Comparison of ENCODE assay signal across 27 cellular contexts in genomic region chr20:64229537-64230061, GRCh38. TPM values are rescaled to one million over a fixed set of nuclear protein-coding genes. Genes with fewer than 3 reads are reported as not detected.
DNase-seq lines count a peak whose midpoint lies in the region; ATAC-seq and TF ChIP-seq lines count a peak whose summit lies in the region.
"Had no signal": no experiment of that assay in that cellular context is flagged by ENCODE, and none has a peak within 500 bp of the region (broad histone marks: within the 10 kb centered on the region; RNA-seq: fewer than 3 reads in every experiment).

No MANE protein-coding gene starts in this region.

- no peak overlapping the region for H2BK5ac ChIP-seq in mesenchymal stem cell (ENCODE audit: low read depth, low read length, poor library complexity, severe bottlenecking)

- H4K8ac ChIP-seq in mesenchymal stem cell (ENCODE audit: low read length), result no peak overlapping the region

- POLR2A ChIA-PET in BJ (lab: Charles Lee), result no interaction called here
- POLR2A ChIA-PET in HEK293 (lab: Yijun Ruan, JAX), result no interaction called here

- no peak overlapping the region for H3K4me2 ChIP-seq in mesenchymal stem cell (ENCODE audit: low read length, poor library complexity, severe bottlenecking)

- H3K4me3 ChIP-seq in BJ (ENCODE audit: low read depth, low read length), result no peak overlapping the region
- no peak overlapping the region for H3K4me3 ChIP-seq in HEK293 (ENCODE audit: low read depth, low read length)
- no peak overlapping the region for H3K4me3 ChIP-seq in epithelial cell of esophagus (ENCODE audit: low read length)
- no peak overlapping the region for H3K4me3 ChIP-seq in mesenchymal stem cell (ENCODE audit: insufficient read depth in 1 of 2, low read depth in 1 of 2, low read length in 2 of 2)
- H3K4me3 ChIP-seq: K562, MG63, right lobe of liver, tibial artery had no signal

- no peak overlapping the region for H2BK12ac ChIP-seq in mesenchymal stem cell (ENCODE audit: low read length in 2 of 2)

- H3K4ac ChIP-seq in mesenchymal stem cell (ENCODE audit: low read depth in 1 of 2, low read length in 2 of 2), result no peak overlapping the region

- peak; percentile 14 for DNase-seq in BJ (ENCODE audit: low read depth)
- DNase-seq in epithelial cell of esophagus (ENCODE audit: low read depth), result peak; percentile 56
- DNase-seq in mesenchymal stem cell, result no peak
- DNase-seq in NCI-H526 (lab: John Stamatoyannopoulos, UW), result no peak
- DNase-seq in NCI-H1092 treated with DMSO at 0.1 percent for 48 hours (lab: John Stamatoyannopoulos, UW), result no peak
- DNase-seq: ACHN; activated CD4-positive, alpha-beta T cell treated with anti-CD3 and anti-CD28 coated beads for 48 hours; activated T-cell treated with anti-CD3 and anti-CD28 coated beads for 4 hours; amygdala; BE2C; effector memory CD4-positive, alpha-beta T cell; erythroblast; GDM1; H9; MG63; NCI-H2029; NCI-H524; stimulated activated CD4-positive, alpha-beta T cell treated with anti-CD3 and anti-CD28 coated beads, Interleukin-12 subunit alpha, Interleukin-12 subunit beta, amount 100 ng/mL, for 4 hours; stimulated activated CD4-positive, alpha-beta T cell treated with anti-CD3 and anti-CD28 coated beads, Interleukin-4, amount 100 ng/mL, for 24 hours; T1000; tibial artery had no signal

- no peak overlapping the region for H2AFZ ChIP-seq in mesenchymal stem cell (ENCODE audit: low read depth, low read length)

- H3K9me3 ChIP-seq in HEK293 (ENCODE audit: control insufficient read depth, insufficient read depth, low read depth, low read length) (no peaks in the 10 kb centered on the region), mesenchymal stem cell (ENCODE audit: control insufficient read depth, low read length) (no peaks in the 10 kb centered on the region)
- H3K9me3 ChIP-seq: BE2C, MG63, neutrophil, right lobe of liver, tibial artery had no signal

- H3K23ac ChIP-seq in mesenchymal stem cell (ENCODE audit: low read length in 2 of 2), result no peak overlapping the region

- H3K36me3 ChIP-seq in BJ (ENCODE audit: control insufficient read depth, insufficient read depth, low read length) (no peaks in the 10 kb centered on the region), HEK293 (ENCODE audit: control insufficient read depth in 2 of 2, insufficient read depth in 1 of 2, low read length in 2 of 2) (no peaks in the 10 kb centered on the region), mesenchymal stem cell (ENCODE audit: control insufficient read depth in 1 of 2, insufficient read depth in 2 of 2, low read depth in 1 of 2, low read length in 2 of 2) (no peaks in the 10 kb centered on the region)
- H3K36me3 ChIP-seq: MG63, neutrophil, right lobe of liver, tibial artery had no signal

- CTCF ChIA-PET in BJ (lab: Yijun Ruan, JAX) (no interaction called here), HEK293 (lab: Yijun Ruan, JAX) (interaction anchor here (0.6 kb wide), 1 partner anchor 52 kb away, joined by 3 read pairs; no protein-coding TSS in a partner anchor)

- peak overlapping the region; percentile 8 for H2BK15ac ChIP-seq in mesenchymal stem cell (ENCODE audit: low read depth, poor library complexity, severe bottlenecking)

- no peak overlapping the region for H3K9ac ChIP-seq in mesenchymal stem cell (ENCODE audit: low read length)

- 57% methylated on average over 8 of the region's 8 CpGs for WGBS in mesenchymal stem cell

- H3K4me1 ChIP-seq in HEK293 (ENCODE audit: control insufficient read depth, insufficient read depth, low read length), result no peaks in the 10 kb centered on the region
- H3K4me1 ChIP-seq in mesenchymal stem cell (ENCODE audit: control insufficient read depth, insufficient read depth, low read depth, low read length), result peaks cover 10% of the 10 kb centered on the region
- H3K4me1 ChIP-seq: BE2C, tibial artery had no signal

- H2AK5ac ChIP-seq in mesenchymal stem cell (ENCODE audit: low read length, severe bottlenecking), result no peak overlapping the region

- ATAC-seq in HG03039 (IDR thresholded peaks at IDR 0.05; ENCODE audit: unreplicated experiment), result no peak
- ATAC-seq: activated naive CD4-positive, alpha-beta T cell treated with anti-CD3 and anti-CD28 coated beads, Interleukin-2, amount 50 U/mL, for 72 hours; K562; right lobe of liver had no signal

- H3K27me3 ChIP-seq in BJ (ENCODE audit: control insufficient read depth, insufficient read depth, low read length), result peaks cover 5% of the 10 kb centered on the region
- peaks cover 4 to 56% of the 10 kb centered on the region in 2 experiments for H3K27me3 ChIP-seq in mesenchymal stem cell (ENCODE audit: control insufficient read depth in 1 of 2, insufficient read depth in 1 of 2, low read length in 2 of 2)
- H3K27me3 ChIP-seq: BE2C, MG63, neutrophil, right lobe of liver had no signal

- H3K79me1 ChIP-seq in mesenchymal stem cell (replicated peaks; ENCODE audit: low read length, poor library complexity, severe bottlenecking), result no peaks in the 10 kb centered on the region

- no peak overlapping the region for H3K18ac ChIP-seq in mesenchymal stem cell (ENCODE audit: low read depth in 1 of 2, low read length in 2 of 2)

- H3K14ac ChIP-seq in mesenchymal stem cell (ENCODE audit: low read length in 2 of 2), result no peak overlapping the region

- TF ChIP-seq CTCF in BJ (IDR thresholded peaks at IDR 0.05; ENCODE audit: insufficient read depth, low read depth, low read length) (no peak), HEK293 (tag by site-specific recombination; IDR thresholded peaks at IDR 0.05) (no peak), epithelial cell of esophagus (IDR thresholded peaks at IDR 0.05; ENCODE audit: insufficient read depth, low read depth, low read length, missing control alignments) (no peak)

- H2BK120ac ChIP-seq in mesenchymal stem cell (ENCODE audit: low read depth, low read length), result no peak overlapping the region

- H3K27ac ChIP-seq in HEK293 (ENCODE audit: extremely low read depth, low read depth, low read length) (no peak overlapping the region), mesenchymal stem cell (ENCODE audit: low read length, poor library complexity, severe bottlenecking) (no peak overlapping the region)
- H3K27ac ChIP-seq: neutrophil, right lobe of liver, tibial artery had no signal

- no peak overlapping the region for H4K91ac ChIP-seq in mesenchymal stem cell (ENCODE audit: low read length)

TF ChIP-seq in HEK293, 187 proteins besides CTCF, POLR2A, EP300 and RAD21 (continues in another document):
- TF ChIP-seq PRDM6 (tag by site-specific recombination; IDR thresholded peaks at IDR 0.05) (peak; percentile 52; the same call in 1 of the 2 replicates), PRDM10 (tag by site-specific recombination; IDR thresholded peaks at IDR 0.05) (peak; percentile 41)
- TF ChIP-seq, protein P1, sequence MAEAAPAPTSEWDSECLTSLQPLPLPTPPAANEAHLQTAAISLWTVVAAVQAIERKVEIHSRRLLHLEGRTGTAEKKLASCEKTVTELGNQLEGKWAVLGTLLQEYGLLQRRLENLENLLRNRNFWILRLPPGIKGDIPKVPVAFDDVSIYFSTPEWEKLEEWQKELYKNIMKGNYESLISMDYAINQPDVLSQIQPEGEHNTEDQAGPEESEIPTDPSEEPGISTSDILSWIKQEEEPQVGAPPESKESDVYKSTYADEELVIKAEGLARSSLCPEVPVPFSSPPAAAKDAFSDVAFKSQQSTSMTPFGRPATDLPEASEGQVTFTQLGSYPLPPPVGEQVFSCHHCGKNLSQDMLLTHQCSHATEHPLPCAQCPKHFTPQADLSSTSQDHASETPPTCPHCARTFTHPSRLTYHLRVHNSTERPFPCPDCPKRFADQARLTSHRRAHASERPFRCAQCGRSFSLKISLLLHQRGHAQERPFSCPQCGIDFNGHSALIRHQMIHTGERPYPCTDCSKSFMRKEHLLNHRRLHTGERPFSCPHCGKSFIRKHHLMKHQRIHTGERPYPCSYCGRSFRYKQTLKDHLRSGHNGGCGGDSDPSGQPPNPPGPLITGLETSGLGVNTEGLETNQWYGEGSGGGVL (tag by site-specific recombination; IDR thresholded peaks at IDR 0.05), result peak; percentile 88

RNA-seq across cellular contexts. Expression of gene PCMTD2, which starts 25.9 kb away (rescaled TPM):
- polyA plus RNA-seq in BJ (2011; rRNA removed), result 34.4 and 36.1 TPM in 2 replicates
- polyA minus RNA-seq in BJ (2011; rRNA and poly(A)+ RNA removed), result 9.2 and 9.7 TPM in 2 replicates
- 19.4 TPM for polyA plus RNA-seq in mesenchymal stem cell (2013, experiment 1 of 2)
- 22.8 TPM for polyA plus RNA-seq in mesenchymal stem cell (2013, experiment 2 of 2)

Comparison
In these comparisons a context has a peak if more than half of its experiments do, and no peak if none do; other contexts are left out.
1. DNase-seq: peak in BJ (single experiment) and epithelial cell of esophagus (single experiment); none in mesenchymal stem cell (single experiment), NCI-H526 (0 of 2) and NCI-H1092 treated with DMSO at 0.1 percent for 48 hours (single experiment).